Comparison of ENCODE assay signal across 8 cellular contexts in genomic region chr11:66347425-66348276, GRCh38. TPM values are rescaled to one million over a fixed set of nuclear protein-coding genes. Genes with fewer than 3 reads are reported as not detected.
DNase-seq lines count a peak whose midpoint lies in the region; ATAC-seq and TF ChIP-seq lines count a peak whose summit lies in the region.

Gene B4GAT1 (minus strand): TSS chr11:66347629. CDS start chr11:66347545, 84 bp downstream.

- H3K4me2 ChIP-seq in Loucy (ENCODE audit: low read depth, low read length, poor library complexity, severe bottlenecking) (peak within 1 kb of the TSS; percentile 91), neural cell (ENCODE audit: low read length) (peak within 1 kb of the TSS; percentile 87)

- H3K79me2 ChIP-seq in Loucy (ENCODE audit: insufficient read depth, low read length) (peaks cover 29% of the 10 kb centered on the region), neural cell (replicated peaks; ENCODE audit: insufficient read depth, low read length) (peaks cover 31% of the 10 kb centered on the region)

- H3K36me3 ChIP-seq in Loucy (ENCODE audit: insufficient read depth, low read length) (no peaks in the 10 kb centered on the region), neural cell (ENCODE audit: insufficient read depth, low read length) (no peaks in the 10 kb centered on the region)

- H3K27me3 ChIP-seq in Loucy (ENCODE audit: insufficient read depth, low read length, poor library complexity, severe bottlenecking), result no peaks in the 10 kb centered on the region
- H3K27me3 ChIP-seq in neural cell (ENCODE audit: insufficient read depth, low read depth, low read length), result no peaks in the 10 kb centered on the region

- peaks cover 28% of the 10 kb centered on the region for H3K4me1 ChIP-seq in Loucy (ENCODE audit: insufficient read depth, low read length, poor library complexity, severe bottlenecking)

- H3F3A ChIP-seq in Loucy (ENCODE audit: low read depth), result peaks cover 3% of the 10 kb centered on the region; the same call in 1 of the 2 replicates
- peaks cover 3% of the 10 kb centered on the region for H3F3A ChIP-seq in neural cell (ENCODE audit: insufficient read depth, low read length, poor library complexity, severe bottlenecking)

- no peak for TF ChIP-seq RAD21 in neural cell (conservative IDR thresholded peaks at IDR 0.05)

- H2AFZ ChIP-seq in Loucy (ENCODE audit: low read length) (peak within 1 kb of the TSS; percentile 95), neural cell (ENCODE audit: low read depth, low read length) (peak within 1 kb of the TSS; percentile 94)

- TF ChIP-seq CTCF in AG09319 (IDR thresholded peaks at IDR 0.05; ENCODE audit: low read depth, low read length) (no peak), Loucy (conservative IDR thresholded peaks at IDR 0.05; ENCODE audit: low read length) (no peak), fibroblast of villous mesenchyme (IDR thresholded peaks at IDR 0.05; ENCODE audit: insufficient read depth, low read depth, low read length) (no peak), neural cell (IDR thresholded peaks at IDR 0.05; ENCODE audit: poor library complexity, severe bottlenecking) (no peak)

- H3K9me2 ChIP-seq in Loucy (replicated peaks; ENCODE audit: low read depth, low read length) (no peaks in the 10 kb centered on the region), neural cell (ENCODE audit: insufficient read depth, low read length) (no peaks in the 10 kb centered on the region)

- H3K9me3 ChIP-seq in Loucy (ENCODE audit: insufficient read depth, low read depth, low read length) (no peaks in the 10 kb centered on the region), neural cell (ENCODE audit: low read length) (no peaks in the 10 kb centered on the region)

- H3K9ac ChIP-seq in Loucy (ENCODE audit: low read depth, low read length, poor library complexity, severe bottlenecking) (peak within 1 kb of the TSS; percentile 89), neural cell (ENCODE audit: low read length) (peak within 1 kb of the TSS; percentile 99)

- peak; percentile 54 for TF ChIP-seq EP300 in neural cell (conservative IDR thresholded peaks at IDR 0.05; ENCODE audit: poor library complexity, severe bottlenecking)

- peak; percentile 93 for DNase-seq in AG09319 (ENCODE audit: extremely low read depth, low read depth)
- DNase-seq in SHP77 treated with DMSO at 0.1 percent for 48 hours (lab: John Stamatoyannopoulos, UW), result peak; percentile 81
- peak; percentile 73 for DNase-seq in activated gamma-delta T cell treated with Interleukin-2 at 50 U/mL for 16 hours
- DNase-seq in fibroblast of villous mesenchyme (ENCODE audit: low read depth), result peak; percentile 92
- DNase-seq in stimulated activated naive CD8-positive, alpha-beta T cell treated with anti-CD3 and anti-CD28 coated beads, Interleukin-15, Interleukin-2, amounts not matched to agents 100 U/mL and 50 U/mL, for 24 hours, result peak; percentile 85

- peak within 1 kb of the TSS; percentile 96 for H3K27ac ChIP-seq in neural cell (ENCODE audit: low read length)

- H4K20me1 ChIP-seq in Loucy (ENCODE audit: insufficient read depth, low read length, poor library complexity, severe bottlenecking) (peaks cover 7% of the 10 kb centered on the region), neural cell (ENCODE audit: insufficient read depth) (no peaks in the 10 kb centered on the region)

- peak within 1 kb of the TSS; percentile 91 for H3K4me3 ChIP-seq in Loucy (ENCODE audit: low read length, poor library complexity, severe bottlenecking)
- peak within 1 kb of the TSS; percentile 88 for H3K4me3 ChIP-seq in fibroblast of villous mesenchyme (ENCODE audit: low read depth, low read length)
- H3K4me3 ChIP-seq in neural cell (ENCODE audit: low read length), result peak within 1 kb of the TSS; percentile 100

- peak; percentile 47 for ATAC-seq in GM19397 (IDR thresholded peaks at IDR 0.05; ENCODE audit: unreplicated experiment)
- ATAC-seq in stimulated activated naive CD8-positive, alpha-beta T cell treated with anti-CD3 and anti-CD28 coated beads, Interleukin-15, Interleukin-2, amounts not matched to agents 100 U/mL and 50 U/mL, for 24 hours, result peak; percentile 77

TF ChIP-seq in neural cell, 6 proteins besides CTCF, POLR2A, EP300 and RAD21:
- peak; percentile 61 for TF ChIP-seq TAF1 (IDR thresholded peaks at IDR 0.05; ENCODE audit: low read depth)
- TF ChIP-seq POLR2AphosphoS5 (IDR thresholded peaks at IDR 0.05), result peak; percentile 85
- peak; percentile 18 for TF ChIP-seq REST (IDR thresholded peaks at IDR 0.05; ENCODE audit: borderline replicate concordance)
- peak; percentile 33 for TF ChIP-seq SMC3 (conservative IDR thresholded peaks at IDR 0.05; ENCODE audit: poor library complexity)
- no peak for TF ChIP-seq EZH2 (IDR thresholded peaks at IDR 0.05; ENCODE audit: borderline replicate concordance, insufficient read depth, low read length, poor library complexity, severe bottlenecking)
- TF ChIP-seq MXI1 (conservative IDR thresholded peaks at IDR 0.05; ENCODE audit: poor library complexity, severe bottlenecking), result peak; percentile 70

RNA-seq across cellular contexts. Expression of gene B4GAT1, which starts in this region (rescaled TPM):
- total RNA-seq in fibroblast of villous mesenchyme, result 21.6 and 25.0 TPM in 2 replicates
- 162 TPM in 2 replicates for polyA plus RNA-seq in neural cell
- 81.5 and 92.8 TPM in 2 replicates for polyA minus RNA-seq in neural cell

Comparison
In these comparisons a context has a peak if more than half of its experiments do, and no peak if none do; other contexts are left out.
1. Peak in every context shown above with its lines: DNase-seq, ATAC-seq, H3K4me3 ChIP-seq and H3K27ac ChIP-seq.